Comparison of ENCODE assay signal across 11 cellular contexts in the genomic region with DNA sequence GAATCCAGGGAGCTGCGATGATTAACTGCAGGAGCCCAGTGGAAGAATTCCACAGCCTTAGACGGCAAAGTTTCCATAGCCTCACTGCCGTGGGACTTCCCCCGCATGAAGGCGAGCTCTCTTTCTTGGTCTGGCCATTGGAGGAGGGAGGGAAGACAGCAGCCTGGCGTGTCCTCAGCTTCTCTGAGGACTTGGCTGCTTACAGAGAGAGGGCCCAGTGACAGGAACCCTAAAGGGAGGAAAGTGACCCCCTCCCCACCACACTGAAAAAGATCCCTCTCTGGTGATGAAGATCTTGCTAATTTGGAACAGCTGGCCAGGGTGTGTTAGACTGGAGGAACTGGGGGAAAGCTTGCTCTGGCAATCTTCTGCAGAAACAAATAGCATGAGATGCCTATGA. TPM values are rescaled to one million over a fixed set of nuclear protein-coding genes. Genes with fewer than 3 reads are reported as not detected.
DNase-seq lines count a peak whose midpoint lies in the region; ATAC-seq and TF ChIP-seq lines count a peak whose summit lies in the region.
"Had no signal": no experiment of that assay in that cellular context is flagged by ENCODE, and none has a peak within 500 bp of the region (broad histone marks: within the 10 kb centered on the region; RNA-seq: fewer than 3 reads in every experiment).

No MANE protein-coding gene starts in this region.

- no peaks in the 10 kb centered on the region for H3K27me3 Mint-ChIP-seq in chondrocyte (ENCODE audit: low read depth)

- no peaks in the 10 kb centered on the region for H3K9me3 ChIP-seq in smooth muscle cell (replicated peaks; ENCODE audit: low read depth)

- H3K4me3 Mint-ChIP-seq in chondrocyte (ENCODE audit: unreplicated experiment) = no peak overlapping the region

- H3K4me3 ChIP-seq in smooth muscle cell = no peak overlapping the region

- peaks cover 81% of the 10 kb centered on the region for H3K4me1 Mint-ChIP-seq in chondrocyte (ENCODE audit: low read depth)

- peaks cover 7% of the 10 kb centered on the region for H3K36me3 Mint-ChIP-seq in chondrocyte (ENCODE audit: low read depth)

- H3K79me2 ChIP-seq in smooth muscle cell (ENCODE audit: low read depth) = peaks cover 94% of the 10 kb centered on the region

- ATAC-seq in HG03108 (IDR thresholded peaks at IDR 0.05; ENCODE audit: unreplicated experiment) = no peak
- ATAC-seq in GM21529 (IDR thresholded peaks at IDR 0.05; ENCODE audit: unreplicated experiment) = no peak

- no peaks in the 10 kb centered on the region for H3K9me3 Mint-ChIP-seq in chondrocyte (ENCODE audit: low read depth)

- 27% methylated on average over 6 of the region's 6 CpGs for WGBS in smooth muscle cell (ENCODE audit: low lambda C conversion rate)

- H3K27ac Mint-ChIP-seq in chondrocyte (ENCODE audit: unreplicated experiment) = peak overlapping the region; percentile 29

- H2AFZ ChIP-seq in smooth muscle cell (ENCODE audit: low read depth) = no peak overlapping the region

- peak overlapping the region; percentile 87 for H3K27ac ChIP-seq in smooth muscle cell (ENCODE audit: low read depth)

- peaks cover 18% of the 10 kb centered on the region for H3F3A ChIP-seq in smooth muscle cell (ENCODE audit: low read depth)

- TF ChIP-seq CTCF in chondrocyte (IDR thresholded peaks at IDR 0.05) (no peak), smooth muscle cell (IDR thresholded peaks at IDR 0.05; ENCODE audit: borderline replicate concordance, insufficient read depth, poor library complexity, severe bottlenecking) (no peak)

- H3K27me3 ChIP-seq in smooth muscle cell (ENCODE audit: low read depth) = no peaks in the 10 kb centered on the region

- H3K4me1 ChIP-seq in smooth muscle cell (ENCODE audit: low read depth) = peaks cover 31% of the 10 kb centered on the region

- no peaks in the 10 kb centered on the region for H3K36me3 ChIP-seq in smooth muscle cell (ENCODE audit: low read depth)

- DNase-seq in GM03348 (ENCODE audit: low spot score) (peak; percentile 54), chondrocyte (ENCODE audit: low spot score) (no peak), kidney tubule cell (ENCODE audit: low spot score) (peak; percentile 69), smooth muscle cell (lab: John Stamatoyannopoulos, UW; ENCODE audit: unreplicated experiment) (no peak), NCI-H524 (lab: John Stamatoyannopoulos, UW) (no peak)
- DNase-seq in activated effector memory CD4-positive, alpha-beta T cell treated with Interleukin-2 at 50 U/mL for 16 hours = no peak
- DNase-seq: activated CD8-positive, alpha-beta memory T cell treated with anti-CD3 and anti-CD28 coated beads for 24 hours; amniotic stem cell; NCI-H1436 treated with DMSO at 0.1 percent for 48 hours had no signal

- H3K9ac ChIP-seq in smooth muscle cell (ENCODE audit: low read depth) = peak overlapping the region; percentile 63

- peak overlapping the region; percentile 72 for H3K4me2 ChIP-seq in smooth muscle cell

- H4K20me1 ChIP-seq in smooth muscle cell (ENCODE audit: low read depth) = peaks cover 75% of the 10 kb centered on the region

RNA-seq across cellular contexts. Expression of gene ATP2B4, which starts 41.0 kb away (rescaled TPM):
- total RNA-seq in chondrocyte = 71.4 to 133 TPM (median 130 TPM) in 3 replicates
- 104 and 113 TPM in 2 replicates for total RNA-seq in smooth muscle cell
- 31.1 and 49.3 TPM in 2 replicates for polyA plus RNA-seq in smooth muscle cell

Comparison
In these comparisons a context has a peak if more than half of its experiments do, and no peak if none do; other contexts are left out.
1. DNase-seq: peak in GM03348 (single experiment) and kidney tubule cell (single experiment); none in chondrocyte (single experiment), smooth muscle cell (single experiment), activated effector memory CD4-positive, alpha-beta T cell treated with Interleukin-2 at 50 U/mL for 16 hours (single experiment) and NCI-H524 (0 of 2).